Comparison of ENCODE assay signal across 9 cellular contexts in the genomic region with DNA sequence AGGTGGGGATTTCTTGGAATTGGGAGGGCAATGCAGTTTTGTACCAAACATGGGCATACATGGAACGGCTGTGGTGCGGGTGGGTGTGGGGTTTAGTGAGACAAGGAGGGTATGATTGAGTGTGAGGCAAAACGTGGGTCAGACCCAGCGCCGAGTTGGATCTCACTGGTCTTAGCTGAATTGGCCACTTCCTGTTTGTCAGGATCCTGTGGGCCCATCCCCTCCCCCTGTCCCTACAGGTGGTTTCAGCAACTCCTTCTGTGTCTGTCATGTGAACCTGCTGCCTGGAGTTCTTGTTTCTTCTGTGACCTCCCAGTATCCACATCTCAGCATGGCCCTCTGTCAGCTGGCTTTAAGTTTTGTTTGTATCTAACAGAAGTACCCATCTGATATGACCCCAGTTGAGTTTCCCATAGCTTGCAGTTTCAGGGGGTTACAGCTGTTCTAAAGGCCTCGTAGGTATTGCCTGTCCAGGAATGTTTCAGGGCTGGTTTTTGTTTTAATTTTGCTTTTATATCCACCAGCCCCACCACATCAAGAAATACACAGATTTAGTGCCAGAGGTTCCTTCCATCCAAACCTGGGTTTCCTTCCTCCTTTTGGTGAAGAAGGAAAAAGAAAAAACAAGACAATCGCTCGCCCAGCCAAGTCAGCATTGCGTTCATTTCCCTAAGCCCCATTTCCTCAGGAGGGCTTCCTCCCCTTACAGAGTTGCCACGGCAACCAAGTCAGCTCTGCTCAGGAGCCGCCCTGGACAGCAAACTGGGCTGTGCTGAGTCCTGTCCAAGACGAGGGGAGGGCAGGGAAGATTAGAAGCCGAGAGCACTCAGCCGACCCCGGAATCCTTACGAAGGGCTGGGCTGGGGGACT. TPM values are rescaled to one million over a fixed set of nuclear protein-coding genes. Genes with fewer than 3 reads are reported as not detected.
DNase-seq lines count a peak whose midpoint lies in the region; ATAC-seq and TF ChIP-seq lines count a peak whose summit lies in the region.
"Had no signal": no experiment of that assay in that cellular context is flagged by ENCODE, and none has a peak within 500 bp of the region (broad histone marks: within the 10 kb centered on the region; RNA-seq: fewer than 3 reads in every experiment).

No MANE protein-coding gene starts in this region.

- peak overlapping the region in 1 of 2 donors; percentile 5 for H3K9ac ChIP-seq in stomach smooth muscle (ENCODE audit: low read length in 2 of 2)

- peaks cover 67% of the 10 kb centered on the region for H3K36me3 Mint-ChIP-seq in activated CD4-positive, alpha-beta T cell treated with anti-CD3 and anti-CD28 coated beads, Interleukin-2, amount 10 ng/mL, durations not matched to agents 7 days and 5 days (ENCODE audit: low read depth)
- H3K36me3 Mint-ChIP-seq in activated T-helper 17 cell treated with anti-CD3 and anti-CD28 coated beads, Interleukin-2, amount 50 U/mL, for 72 hours (ENCODE audit: low read depth): peaks cover 100% of the 10 kb centered on the region

- CTCF ChIA-PET in activated CD4-positive, alpha-beta T cell treated with anti-CD3 and anti-CD28 coated beads, Interleukin-2, amount 10 ng/mL, durations not matched to agents 7 days and 5 days (lab: Charles Lee): interaction anchor here (0.7 to 1.6 kb wide), 4 partner anchors 19 to 81 kb away, joined by 3 to 6 read pairs (median 3); a partner anchor contains a TSS
- CTCF ChIA-PET in RWPE1 (lab: Yijun Ruan, JAX): no interaction called here

- peaks cover 59% of the 10 kb centered on the region for H3K4me1 Mint-ChIP-seq in activated CD4-positive, alpha-beta T cell treated with anti-CD3 and anti-CD28 coated beads, Interleukin-2, amount 10 ng/mL, durations not matched to agents 7 days and 5 days
- H3K4me1 Mint-ChIP-seq in activated T-helper 17 cell treated with anti-CD3 and anti-CD28 coated beads, Interleukin-2, amount 50 U/mL, for 72 hours: peaks cover 35% of the 10 kb centered on the region

- H3K27me3 ChIP-seq in stomach smooth muscle (ENCODE audit: control insufficient read depth in 1 of 2, insufficient read depth in 2 of 2, low read length in 2 of 2): no peaks in the 10 kb centered on the region

- POLR2A ChIA-PET in activated CD4-positive, alpha-beta T cell treated with anti-CD3 and anti-CD28 coated beads, Interleukin-2, amount 10 ng/mL, durations not matched to agents 7 days and 5 days (lab: Charles Lee): interaction anchor here (0.6 kb wide), 1 partner anchor 100 kb away, joined by 4 read pairs; no protein-coding TSS in a partner anchor
- POLR2A ChIA-PET in RWPE1 (lab: Yijun Ruan, JAX; ENCODE audit: low non-redundant PET): no interaction called here

- TF ChIP-seq CTCF in RWPE1 (conservative IDR thresholded peaks at IDR 0.05; ENCODE audit: low read depth): no peak

- no peaks in the 10 kb centered on the region for H3K9me3 ChIP-seq in stomach smooth muscle (ENCODE audit: control insufficient read depth in 2 of 2, low read length in 2 of 2)

- H3K4me3 Mint-ChIP-seq in activated CD4-positive, alpha-beta T cell treated with anti-CD3 and anti-CD28 coated beads, Interleukin-2, amount 10 ng/mL, durations not matched to agents 7 days and 5 days: peak overlapping the region; percentile 52
- peak overlapping the region; percentile 97 for H3K4me3 Mint-ChIP-seq in activated T-helper 17 cell treated with anti-CD3 and anti-CD28 coated beads, Interleukin-2, amount 50 U/mL, for 72 hours

- ATAC-seq in activated T-helper 17 cell treated with anti-CD3 and anti-CD28 coated beads, Interleukin-2, amount 50 U/mL, for 72 hours (replicated peaks): peak; percentile 90
- no peak for ATAC-seq in GM21526 (IDR thresholded peaks at IDR 0.05; ENCODE audit: low FRiP score, unreplicated experiment)

- peak overlapping the region; percentile 31 for H3K27ac ChIP-seq in stomach smooth muscle (ENCODE audit: low read length)
- H3K27ac ChIP-seq in RWPE1: no peak overlapping the region

- no peaks in the 10 kb centered on the region for H3K9me3 Mint-ChIP-seq in activated CD4-positive, alpha-beta T cell treated with anti-CD3 and anti-CD28 coated beads, Interleukin-2, amount 10 ng/mL, durations not matched to agents 7 days and 5 days
- no peaks in the 10 kb centered on the region for H3K9me3 Mint-ChIP-seq in activated T-helper 17 cell treated with anti-CD3 and anti-CD28 coated beads, Interleukin-2, amount 50 U/mL, for 72 hours

- H3K4me1 ChIP-seq in stomach smooth muscle (ENCODE audit: control insufficient read depth, insufficient read depth, low read length): peaks cover 30% of the 10 kb centered on the region

- peak overlapping the region in 1 of 2 donors; percentile 15 for H3K4me3 ChIP-seq in stomach smooth muscle (ENCODE audit: low read length in 2 of 2)

- DNase-seq in activated CD4-positive, alpha-beta T cell treated with anti-CD3 and anti-CD28 coated beads, Interleukin-2, amount 10 ng/mL, durations not matched to agents 7 days and 5 days: peak; percentile 43
- DNase-seq in activated CD4-positive, alpha-beta T cell treated with anti-CD3 and anti-CD28 coated beads for 1 hour: no peak
- peak; percentile 71 for DNase-seq in iris pigment epithelial cell (ENCODE audit: low read depth)
- DNase-seq in NCI-H226: no peak
- DNase-seq in RWPE1 (ENCODE audit: low spot score): no peak

- peak overlapping the region; percentile 90 for H3K27ac Mint-ChIP-seq in activated CD4-positive, alpha-beta T cell treated with anti-CD3 and anti-CD28 coated beads, Interleukin-2, amount 10 ng/mL, durations not matched to agents 7 days and 5 days
- H3K27ac Mint-ChIP-seq in activated T-helper 17 cell treated with anti-CD3 and anti-CD28 coated beads, Interleukin-2, amount 50 U/mL, for 72 hours: peak overlapping the region; percentile 87

- H3K27me3 Mint-ChIP-seq in activated CD4-positive, alpha-beta T cell treated with anti-CD3 and anti-CD28 coated beads, Interleukin-2, amount 10 ng/mL, durations not matched to agents 7 days and 5 days: no peaks in the 10 kb centered on the region
- no peaks in the 10 kb centered on the region for H3K27me3 Mint-ChIP-seq in activated T-helper 17 cell treated with anti-CD3 and anti-CD28 coated beads, Interleukin-2, amount 50 U/mL, for 72 hours

- H3K36me3 ChIP-seq in stomach smooth muscle (ENCODE audit: control insufficient read depth in 2 of 2, insufficient read depth in 2 of 2, low read length in 2 of 2): peaks cover 10 to 12% of the 10 kb centered on the region in 2 donors

RNA-seq across cellular contexts. Expression of a gene that starts 6.1 kb away (rescaled TPM):
- 10 to 100 TPM; 50.9 to 60.0 TPM for total RNA-seq in activated CD4-positive, alpha-beta T cell treated with anti-CD3 and anti-CD28 coated beads, Interleukin-2, amount 10 ng/mL, durations not matched to agents 7 days and 5 days
- total RNA-seq in activated T-helper 17 cell treated with anti-CD3 and anti-CD28 coated beads, Interleukin-2, amount 50 U/mL, for 72 hours: 10 to 100 TPM; 52.8 to 89.4 TPM

RNA-seq across cellular contexts. Expression of a gene that starts 19.7 kb away (rescaled TPM):
- 10 to 100 TPM; 77.0 to 85.4 TPM for total RNA-seq in activated CD4-positive, alpha-beta T cell treated with anti-CD3 and anti-CD28 coated beads, Interleukin-2, amount 10 ng/mL, durations not matched to agents 7 days and 5 days
- 100 to 1,000 TPM; 105 to 116 TPM for total RNA-seq in activated T-helper 17 cell treated with anti-CD3 and anti-CD28 coated beads, Interleukin-2, amount 50 U/mL, for 72 hours

RNA-seq across cellular contexts. Expression of a gene that starts 57.4 kb away (rescaled TPM):
- under 1 TPM; 0.54 to 0.57 TPM for total RNA-seq in activated CD4-positive, alpha-beta T cell treated with anti-CD3 and anti-CD28 coated beads, Interleukin-2, amount 10 ng/mL, durations not matched to agents 7 days and 5 days
- 1 to 10 TPM in 1 of 2 donors, under 1 TPM in 1; 0.56 to 1.2 TPM for total RNA-seq in activated T-helper 17 cell treated with anti-CD3 and anti-CD28 coated beads, Interleukin-2, amount 50 U/mL, for 72 hours
- total RNA-seq: Daoy had no signal

Comparison
In these comparisons a context has a peak if more than half of its experiments do, and no peak if none do; other contexts are left out.
1. DNase-seq: peak in activated CD4-positive, alpha-beta T cell treated with anti-CD3 and anti-CD28 coated beads, Interleukin-2, amount 10 ng/mL, durations not matched to agents 7 days and 5 days (single experiment) and iris pigment epithelial cell (single experiment); none in activated CD4-positive, alpha-beta T cell treated with anti-CD3 and anti-CD28 coated beads for 1 hour (single experiment), NCI-H226 (single experiment) and RWPE1 (single experiment).